In the genomic region with DNA sequence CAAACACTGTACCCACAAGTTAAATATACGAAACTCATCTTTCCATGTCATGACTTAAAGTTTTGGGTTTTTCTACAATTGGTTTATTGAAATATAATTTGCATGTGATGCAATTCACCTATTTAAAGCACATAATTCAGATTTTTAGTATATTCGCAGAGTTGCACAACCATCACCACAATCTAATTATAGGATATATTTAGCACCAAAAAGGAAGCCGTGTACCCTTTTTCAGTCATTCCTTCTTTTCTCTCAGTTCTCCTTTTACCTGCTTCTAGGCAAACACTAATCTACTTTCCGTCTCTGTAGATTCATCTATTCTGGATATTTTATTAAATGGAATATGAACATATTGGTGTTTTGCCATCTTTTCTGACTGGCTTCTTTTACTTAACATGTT, we compare ENCODE assay signal across 13 cellular contexts.
"Had no signal": no experiment of that assay in that cellular context is flagged by ENCODE, and none has a peak within 500 bp of the region (broad histone marks: within the 10 kb centered on the region; RNA-seq: fewer than 3 reads in every experiment).

No MANE protein-coding gene starts in this region.

- H3K36me3 Mint-ChIP-seq: activated naive CD8-positive, alpha-beta T cell treated with anti-CD3 and anti-CD28 coated beads, Interleukin-2, amount 10 ng/mL, durations not matched to agents 7 days and 5 days; naive thymus-derived CD8-positive, alpha-beta T cell had no signal

- H3K27ac Mint-ChIP-seq: activated naive CD8-positive, alpha-beta T cell treated with anti-CD3 and anti-CD28 coated beads, Interleukin-2, amount 10 ng/mL, durations not matched to agents 7 days and 5 days; activated T-cell treated with anti-CD3 and anti-CD28 coated beads, Interleukin-2, amount 50 U/mL, for 72 hours; naive thymus-derived CD8-positive, alpha-beta T cell; T-helper 17 cell had no signal

- H3K27ac ChIP-seq: dorsolateral prefrontal cortex, neutrophil, tibial nerve had no signal

- H3K4me3 ChIP-seq: dorsolateral prefrontal cortex, mucosa of descending colon, tibial nerve had no signal

- H3K36me3 ChIP-seq: neutrophil, tibial nerve had no signal

- H3K27me3 Mint-ChIP-seq: activated naive CD8-positive, alpha-beta T cell treated with anti-CD3 and anti-CD28 coated beads, Interleukin-2, amount 10 ng/mL, durations not matched to agents 7 days and 5 days; naive thymus-derived CD8-positive, alpha-beta T cell; T-helper 17 cell had no signal

- H3K27me3 ChIP-seq: dorsolateral prefrontal cortex, neutrophil, tibial nerve had no signal

- H3K4me1 Mint-ChIP-seq: naive thymus-derived CD8-positive, alpha-beta T cell; T-helper 17 cell had no signal

- ATAC-seq: activated T-cell treated with anti-CD3 and anti-CD28 coated beads, Interleukin-2, amount 50 U/mL, for 72 hours; naive thymus-derived CD8-positive, alpha-beta T cell; T-helper 17 cell had no signal

- DNase-seq: activated CD4-positive, alpha-beta T cell treated with anti-CD3 and anti-CD28 coated beads for 1 hour; activated CD4-positive, alpha-beta T cell treated with anti-CD3 and anti-CD28 coated beads, Interleukin-2, amount 50 U/mL, for 48 hours; activated naive CD8-positive, alpha-beta T cell treated with anti-CD3 and anti-CD28 coated beads, Interleukin-2, amount 10 ng/mL, durations not matched to agents 7 days and 5 days; activated T-cell treated with anti-CD3 and anti-CD28 coated beads, Interleukin-2, amount 50 U/mL, for 72 hours; aorta; dorsolateral prefrontal cortex; mucosa of descending colon; naive thymus-derived CD8-positive, alpha-beta T cell; right cardiac atrium; small intestine; T-helper 17 cell had no signal

- H3K9me3 ChIP-seq: mucosa of descending colon, neutrophil, tibial nerve had no signal

- H3K4me1 ChIP-seq: tibial nerve had no signal

- H3K4me3 Mint-ChIP-seq: activated naive CD8-positive, alpha-beta T cell treated with anti-CD3 and anti-CD28 coated beads, Interleukin-2, amount 10 ng/mL, durations not matched to agents 7 days and 5 days; activated T-cell treated with anti-CD3 and anti-CD28 coated beads, Interleukin-2, amount 50 U/mL, for 72 hours; naive thymus-derived CD8-positive, alpha-beta T cell; T-helper 17 cell had no signal
